In the genomic region with DNA sequence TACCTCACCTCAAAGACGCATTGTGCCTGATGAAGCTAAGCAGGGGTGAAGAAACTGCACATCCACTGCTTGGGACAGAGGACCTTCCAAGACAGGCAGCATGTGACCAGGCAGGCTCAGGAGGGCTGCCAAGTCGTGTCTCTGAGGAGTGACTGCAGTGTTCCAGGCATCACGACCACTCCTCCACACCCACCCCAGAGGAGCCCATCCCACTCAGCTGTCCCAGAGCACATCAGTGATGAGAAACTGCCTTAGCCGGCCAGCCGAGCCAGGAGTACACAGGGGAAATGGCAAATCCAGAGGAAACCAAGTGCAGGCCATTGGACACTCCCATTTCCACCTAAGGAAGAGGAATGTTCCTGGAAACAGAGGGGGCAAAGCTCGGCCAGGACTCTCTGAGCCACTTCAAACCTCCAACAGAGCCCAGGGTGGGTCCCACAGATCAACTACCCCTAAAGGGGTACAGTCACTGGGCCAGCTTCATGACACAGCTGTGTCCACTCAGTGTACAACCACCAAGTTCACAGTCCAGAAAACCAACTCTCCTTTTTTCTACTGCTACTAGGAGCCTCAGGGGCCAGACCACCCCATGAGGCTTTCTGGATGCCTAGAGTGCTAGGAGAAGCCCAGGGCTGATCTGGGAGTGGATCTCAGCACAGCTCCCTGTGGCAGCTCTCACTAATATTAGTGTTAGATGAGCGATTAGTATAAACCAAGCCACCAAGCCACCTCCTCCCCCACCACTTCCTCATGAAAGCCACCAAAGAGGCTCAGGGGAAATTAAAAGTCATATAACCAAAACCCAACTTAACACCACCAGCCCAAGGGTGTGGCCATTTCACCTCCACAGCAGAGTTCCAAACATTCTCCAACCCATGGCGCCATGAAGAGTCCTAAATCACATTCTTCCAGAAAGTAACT, we compare ENCODE assay signal across 1 cellular context.
TF ChIP-seq lines count a peak whose summit lies in the region.

No MANE protein-coding gene starts in this region.

TF ChIP-seq in HCT116, 20 proteins besides CTCF, POLR2A, EP300 and RAD21 (continued from another document):
- TF ChIP-seq, protein P1, sequence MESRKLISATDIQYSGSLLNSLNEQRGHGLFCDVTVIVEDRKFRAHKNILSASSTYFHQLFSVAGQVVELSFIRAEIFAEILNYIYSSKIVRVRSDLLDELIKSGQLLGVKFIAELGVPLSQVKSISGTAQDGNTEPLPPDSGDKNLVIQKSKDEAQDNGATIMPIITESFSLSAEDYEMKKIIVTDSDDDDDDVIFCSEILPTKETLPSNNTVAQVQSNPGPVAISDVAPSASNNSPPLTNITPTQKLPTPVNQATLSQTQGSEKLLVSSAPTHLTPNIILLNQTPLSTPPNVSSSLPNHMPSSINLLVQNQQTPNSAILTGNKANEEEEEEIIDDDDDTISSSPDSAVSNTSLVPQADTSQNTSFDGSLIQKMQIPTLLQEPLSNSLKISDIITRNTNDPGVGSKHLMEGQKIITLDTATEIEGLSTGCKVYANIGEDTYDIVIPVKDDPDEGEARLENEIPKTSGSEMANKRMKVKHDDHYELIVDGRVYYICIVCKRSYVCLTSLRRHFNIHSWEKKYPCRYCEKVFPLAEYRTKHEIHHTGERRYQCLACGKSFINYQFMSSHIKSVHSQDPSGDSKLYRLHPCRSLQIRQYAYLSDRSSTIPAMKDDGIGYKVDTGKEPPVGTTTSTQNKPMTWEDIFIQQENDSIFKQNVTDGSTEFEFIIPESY (IDR thresholded peaks at IDR 0.05; ENCODE audit: extremely low read depth, insufficient replicate concordance, low read length) = no peak
- TF ChIP-seq POLR2AphosphoS5 (IDR thresholded peaks at IDR 0.05; ENCODE audit: low read depth, low read length) = no peak
- TF ChIP-seq SIN3A (IDR thresholded peaks at IDR 0.05; ENCODE audit: low read depth) = no peak
- TF ChIP-seq CBX3 (IDR thresholded peaks at IDR 0.05; ENCODE audit: low read depth) = no peak
- TF ChIP-seq YY1 (IDR thresholded peaks at IDR 0.05; ENCODE audit: extremely low read depth, insufficient replicate concordance, low read depth, low read length) = no peak
- TF ChIP-seq ZFX (IDR thresholded peaks at IDR 0.05) = no peak
- no peak for TF ChIP-seq TCF7L2 (IDR thresholded peaks at IDR 0.05; ENCODE audit: borderline replicate concordance, extremely low read depth, insufficient read depth, insufficient read length)
- TF ChIP-seq JUND (IDR thresholded peaks at IDR 0.05) = no peak
- TF ChIP-seq ELF1 (IDR thresholded peaks at IDR 0.05; ENCODE audit: borderline replicate concordance, low read depth) = no peak
- no peak for TF ChIP-seq EGR1 (IDR thresholded peaks at IDR 0.05; ENCODE audit: low read depth)
- no peak for TF ChIP-seq SP1 (IDR thresholded peaks at IDR 0.05; ENCODE audit: low read depth)
- TF ChIP-seq ZNF274 (IDR thresholded peaks at IDR 0.05; ENCODE audit: low read depth, low read length) = no peak
